In genomic region chr4:4890574-4891260, GRCh38 we compare ENCODE assay signal across 26 cellular contexts. TPM values are rescaled to one million over a fixed set of nuclear protein-coding genes. Genes with fewer than 3 reads are reported as not detected.
"Had no signal": no experiment of that assay in that cellular context is flagged by ENCODE, and none has a peak within 500 bp of the region (broad histone marks: within the 10 kb centered on the region; RNA-seq: fewer than 3 reads in every experiment).

No MANE protein-coding gene starts in this region.

- H3K4me3 ChIP-seq: esophagus squamous epithelium had no signal

- H3K4me1 ChIP-seq: esophagus squamous epithelium had no signal

- DNase-seq: activated B cell treated with CpG ODN at 0.5 μM for 24 hours; activated CD4-positive, alpha-beta T cell treated with anti-CD3 and anti-CD28 coated beads for 48 hours; activated CD4-positive, alpha-beta T cell treated with anti-CD3 and anti-CD28 coated beads, Interleukin-2, amount 50 U/mL, for 1 hour; activated CD4-positive, alpha-beta T cell treated with anti-CD3 and anti-CD28 coated beads, Interleukin-2, amount 50 U/mL, for 48 hours; activated CD8-positive, alpha-beta memory T cell treated with anti-CD3 and anti-CD28 coated beads for 24 hours; activated CD8-positive, alpha-beta T cell treated with anti-CD3 and anti-CD28 coated beads for 36 hours; activated effector memory CD4-positive, alpha-beta T cell treated with Interleukin-2 at 50 U/mL for 16 hours; activated gamma-delta T cell treated with Interleukin-2 at 50 U/mL for 16 hours; activated naive CD4-positive, alpha-beta T cell treated with anti-CD3 and anti-CD28 coated beads, Interleukin-2, amount 50 U/mL, for 16 hours; activated naive CD4-positive, alpha-beta T cell treated with Interleukin-2 at 50 U/mL for 16 hours; activated T-cell treated with anti-CD3 and anti-CD28 coated beads, Interleukin-2, amount 50 U/mL, for 4 hours; amniotic stem cell; brain microvascular endothelial cell; effector CD8-positive, alpha-beta T cell; esophagus squamous epithelium; foreskin fibroblast; T-helper 1 cell; T-helper 17 cell; T1000; WERI-Rb-1 had no signal

- H3K9me3 ChIP-seq: esophagus squamous epithelium had no signal

- H3K4me1 Mint-ChIP-seq: activated B cell treated with CpG ODN at 0.5 μM for 24 hours; activated T-helper 17 cell treated with anti-CD3 and anti-CD28 coated beads, Interleukin-2, amount 50 U/mL, for 72 hours; central memory CD8-positive, alpha-beta T cell; T-helper 17 cell had no signal

- H3K36me3 Mint-ChIP-seq: activated naive CD8-positive, alpha-beta T cell had no signal

- ATAC-seq: activated CD4-positive, CD25-positive, alpha-beta regulatory T cell treated with anti-CD3 and anti-CD28 coated beads, Interleukin-2, amount 50 U/mL, for 24 hours; activated CD8-positive, alpha-beta T cell treated with anti-CD3 and anti-CD28 coated beads for 36 hours; activated T-cell treated with anti-CD3 and anti-CD28 coated beads, Interleukin-2, amount 50 U/mL, for 4 hours; activated T-helper 17 cell treated with anti-CD3 and anti-CD28 coated beads, Interleukin-2, amount 50 U/mL, for 72 hours; T-helper 17 cell had no signal

- H3K36me3 ChIP-seq: brain microvascular endothelial cell, esophagus squamous epithelium, WERI-Rb-1 had no signal

- H3K4me3 Mint-ChIP-seq: activated B cell treated with CpG ODN at 0.5 μM for 24 hours; activated CD8-positive, alpha-beta T cell treated with anti-CD3 and anti-CD28 coated beads for 36 hours; activated naive CD8-positive, alpha-beta T cell; activated T-cell treated with anti-CD3 and anti-CD28 coated beads, Interleukin-2, amount 50 U/mL, for 4 hours; activated T-helper 17 cell treated with anti-CD3 and anti-CD28 coated beads, Interleukin-2, amount 50 U/mL, for 72 hours; central memory CD8-positive, alpha-beta T cell; T-helper 17 cell; T-helper 2 cell treated with Interferon-gamma antibody and Interleukin-4, amounts not matched to agents 5 μg/mL and 100 μg/mL, for 36 hours had no signal

- H3K9me3 Mint-ChIP-seq: activated B cell treated with CpG ODN at 0.5 μM for 24 hours; activated CD8-positive, alpha-beta T cell treated with anti-CD3 and anti-CD28 coated beads for 36 hours; activated T-cell treated with anti-CD3 and anti-CD28 coated beads, Interleukin-2, amount 50 U/mL, for 4 hours; activated T-helper 17 cell treated with anti-CD3 and anti-CD28 coated beads, Interleukin-2, amount 50 U/mL, for 72 hours; central memory CD8-positive, alpha-beta T cell; T-helper 2 cell treated with Interferon-gamma antibody and Interleukin-4, amounts not matched to agents 5 μg/mL and 100 μg/mL, for 36 hours had no signal

- H3K27ac Mint-ChIP-seq: activated B cell treated with CpG ODN at 0.5 μM for 24 hours; activated CD8-positive, alpha-beta T cell treated with anti-CD3 and anti-CD28 coated beads for 36 hours; activated naive CD8-positive, alpha-beta T cell; activated T-helper 17 cell treated with anti-CD3 and anti-CD28 coated beads, Interleukin-2, amount 50 U/mL, for 72 hours; T-helper 17 cell; T-helper 2 cell treated with Interferon-gamma antibody and Interleukin-4, amounts not matched to agents 5 μg/mL and 100 μg/mL, for 36 hours had no signal

- H3K27ac ChIP-seq: brain microvascular endothelial cell, epithelial cell of prostate, esophagus squamous epithelium, WERI-Rb-1 had no signal

RNA-seq across cellular contexts. Expression of gene MSX1, which starts 31.3 kb away (rescaled TPM):
- total RNA-seq: activated B cell treated with CpG ODN at 0.5 μM for 24 hours; activated T-helper 17 cell treated with anti-CD3 and anti-CD28 coated beads, Interleukin-2, amount 50 U/mL, for 72 hours; T-helper 17 cell had no signal
